In the genomic region with DNA sequence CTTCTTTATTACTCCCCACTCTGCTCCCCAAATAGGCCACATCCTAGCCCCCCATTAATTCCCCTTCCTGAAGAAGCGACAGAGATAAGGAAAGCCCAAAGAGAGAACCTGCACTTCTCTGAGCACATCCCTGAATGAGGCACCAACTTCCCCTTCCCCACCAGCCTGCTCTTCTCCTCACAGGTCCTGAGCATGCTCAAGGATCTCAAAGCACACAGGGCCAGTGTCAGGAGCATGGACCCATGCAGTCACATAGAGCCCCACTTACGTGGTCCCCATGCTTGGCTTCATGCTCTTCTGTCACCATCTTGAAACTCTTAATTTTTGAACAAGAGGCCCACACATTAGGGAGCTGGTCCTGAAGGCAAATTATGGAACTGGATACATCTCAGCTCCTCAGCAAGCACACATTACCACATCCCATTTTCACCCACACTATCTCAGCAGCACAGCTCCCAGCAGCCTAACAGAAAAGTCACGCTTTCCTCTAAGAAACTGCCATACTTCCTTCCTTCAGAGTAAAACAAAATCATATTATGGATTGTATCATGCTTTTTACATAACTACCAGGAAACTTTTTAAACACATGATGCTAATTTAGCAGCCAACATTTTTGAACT, we compare ENCODE assay signal across 1 cellular context.
TF ChIP-seq lines count a peak whose summit lies in the region.

No MANE protein-coding gene starts in this region.

TF ChIP-seq in HEK293, 187 proteins besides CTCF, POLR2A, EP300 and RAD21 (continued from another document):
- no peak for TF ChIP-seq ZNF366 (tag by site-specific recombination; conservative IDR thresholded peaks at IDR 0.05)
- TF ChIP-seq ZNF211 (tag by site-specific recombination; IDR thresholded peaks at IDR 0.05; ENCODE audit: low read depth), result no peak
- TF ChIP-seq, protein P1, sequence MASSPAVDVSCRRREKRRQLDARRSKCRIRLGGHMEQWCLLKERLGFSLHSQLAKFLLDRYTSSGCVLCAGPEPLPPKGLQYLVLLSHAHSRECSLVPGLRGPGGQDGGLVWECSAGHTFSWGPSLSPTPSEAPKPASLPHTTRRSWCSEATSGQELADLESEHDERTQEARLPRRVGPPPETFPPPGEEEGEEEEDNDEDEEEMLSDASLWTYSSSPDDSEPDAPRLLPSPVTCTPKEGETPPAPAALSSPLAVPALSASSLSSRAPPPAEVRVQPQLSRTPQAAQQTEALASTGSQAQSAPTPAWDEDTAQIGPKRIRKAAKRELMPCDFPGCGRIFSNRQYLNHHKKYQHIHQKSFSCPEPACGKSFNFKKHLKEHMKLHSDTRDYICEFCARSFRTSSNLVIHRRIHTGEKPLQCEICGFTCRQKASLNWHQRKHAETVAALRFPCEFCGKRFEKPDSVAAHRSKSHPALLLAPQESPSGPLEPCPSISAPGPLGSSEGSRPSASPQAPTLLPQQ (tag by site-specific recombination; IDR thresholded peaks at IDR 0.05), result 0 out of 2 replicates have a peak, but pooled peaks have one; percentile 23
- no peak for TF ChIP-seq ZNF324 (tag by site-specific recombination; IDR thresholded peaks at IDR 0.05)
- TF ChIP-seq ZIC2 (tag by site-specific recombination; IDR thresholded peaks at IDR 0.05), result no peak
- no peak for TF ChIP-seq ZNF133 (tag by site-specific recombination; IDR thresholded peaks at IDR 0.05)
- TF ChIP-seq SALL2 (tag by site-specific recombination; IDR thresholded peaks at IDR 0.05; ENCODE audit: borderline replicate concordance), result no peak
- TF ChIP-seq, protein P2, sequence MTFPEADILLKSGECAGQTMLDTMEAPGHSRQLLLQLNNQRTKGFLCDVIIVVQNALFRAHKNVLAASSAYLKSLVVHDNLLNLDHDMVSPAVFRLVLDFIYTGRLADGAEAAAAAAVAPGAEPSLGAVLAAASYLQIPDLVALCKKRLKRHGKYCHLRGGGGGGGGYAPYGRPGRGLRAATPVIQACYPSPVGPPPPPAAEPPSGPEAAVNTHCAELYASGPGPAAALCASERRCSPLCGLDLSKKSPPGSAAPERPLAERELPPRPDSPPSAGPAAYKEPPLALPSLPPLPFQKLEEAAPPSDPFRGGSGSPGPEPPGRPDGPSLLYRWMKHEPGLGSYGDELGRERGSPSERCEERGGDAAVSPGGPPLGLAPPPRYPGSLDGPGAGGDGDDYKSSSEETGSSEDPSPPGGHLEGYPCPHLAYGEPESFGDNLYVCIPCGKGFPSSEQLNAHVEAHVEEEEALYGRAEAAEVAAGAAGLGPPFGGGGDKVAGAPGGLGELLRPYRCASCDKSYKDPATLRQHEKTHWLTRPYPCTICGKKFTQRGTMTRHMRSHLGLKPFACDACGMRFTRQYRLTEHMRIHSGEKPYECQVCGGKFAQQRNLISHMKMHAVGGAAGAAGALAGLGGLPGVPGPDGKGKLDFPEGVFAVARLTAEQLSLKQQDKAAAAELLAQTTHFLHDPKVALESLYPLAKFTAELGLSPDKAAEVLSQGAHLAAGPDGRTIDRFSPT (tag by site-specific recombination; IDR thresholded peaks at IDR 0.05), result no peak
- TF ChIP-seq, protein P3, sequence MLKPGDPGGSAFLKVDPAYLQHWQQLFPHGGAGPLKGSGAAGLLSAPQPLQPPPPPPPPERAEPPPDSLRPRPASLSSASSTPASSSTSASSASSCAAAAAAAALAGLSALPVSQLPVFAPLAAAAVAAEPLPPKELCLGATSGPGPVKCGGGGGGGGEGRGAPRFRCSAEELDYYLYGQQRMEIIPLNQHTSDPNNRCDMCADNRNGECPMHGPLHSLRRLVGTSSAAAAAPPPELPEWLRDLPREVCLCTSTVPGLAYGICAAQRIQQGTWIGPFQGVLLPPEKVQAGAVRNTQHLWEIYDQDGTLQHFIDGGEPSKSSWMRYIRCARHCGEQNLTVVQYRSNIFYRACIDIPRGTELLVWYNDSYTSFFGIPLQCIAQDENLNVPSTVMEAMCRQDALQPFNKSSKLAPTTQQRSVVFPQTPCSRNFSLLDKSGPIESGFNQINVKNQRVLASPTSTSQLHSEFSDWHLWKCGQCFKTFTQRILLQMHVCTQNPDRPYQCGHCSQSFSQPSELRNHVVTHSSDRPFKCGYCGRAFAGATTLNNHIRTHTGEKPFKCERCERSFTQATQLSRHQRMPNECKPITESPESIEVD (tag by site-specific recombination; IDR thresholded peaks at IDR 0.05), result no peak
- TF ChIP-seq, protein P4, sequence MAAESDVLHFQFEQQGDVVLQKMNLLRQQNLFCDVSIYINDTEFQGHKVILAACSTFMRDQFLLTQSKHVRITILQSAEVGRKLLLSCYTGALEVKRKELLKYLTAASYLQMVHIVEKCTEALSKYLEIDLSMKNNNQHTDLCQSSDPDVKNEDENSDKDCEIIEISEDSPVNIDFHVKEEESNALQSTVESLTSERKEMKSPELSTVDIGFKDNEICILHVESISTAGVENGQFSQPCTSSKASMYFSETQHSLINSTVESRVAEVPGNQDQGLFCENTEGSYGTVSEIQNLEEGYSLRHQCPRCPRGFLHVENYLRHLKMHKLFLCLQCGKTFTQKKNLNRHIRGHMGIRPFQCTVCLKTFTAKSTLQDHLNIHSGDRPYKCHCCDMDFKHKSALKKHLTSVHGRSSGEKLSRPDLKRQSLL (tag by site-specific recombination; IDR thresholded peaks at IDR 0.05), result 0 out of 2 replicates have a peak, but pooled peaks have one; percentile 25
- no peak for TF ChIP-seq GFI1B (tag by site-specific recombination; IDR thresholded peaks at IDR 0.05)
- 0 out of 2 replicates have a peak, but pooled peaks have one; percentile 18 for TF ChIP-seq ZNF335 (tag by site-specific recombination; conservative IDR thresholded peaks at IDR 0.05)
